8 cellular contexts compared by ENCODE assay signal in genomic region chr11:130068986-130069683, GRCh38. TPM values are rescaled to one million over a fixed set of nuclear protein-coding genes. Genes with fewer than 3 reads are reported as not detected.
DNase-seq lines count a peak whose midpoint lies in the region; ATAC-seq, FAIRE-seq and TF ChIP-seq lines count a peak whose summit lies in the region.

No MANE protein-coding gene starts in this region.

- ATAC-seq in GM21515 (IDR thresholded peaks at IDR 0.05; ENCODE audit: unreplicated experiment) = peak; percentile 43

- H3K79me2 ChIP-seq in osteoblast (ENCODE audit: insufficient read depth, low read length) = peaks cover 41% of the 10 kb centered on the region

- H2AFZ ChIP-seq in osteoblast (ENCODE audit: low read length) = peak overlapping the region; percentile 96

- H3K27me3 Mint-ChIP-seq in activated naive CD4-positive, alpha-beta T cell treated with anti-CD3 and anti-CD28 coated beads, Interleukin-2, amount 50 U/mL, for 24 hours = no peaks in the 10 kb centered on the region

- no peak for TF ChIP-seq CTCF in osteoblast (IDR thresholded peaks at IDR 0.05; ENCODE audit: extremely low read depth, low read depth, low read length)

- H3K9me3 ChIP-seq in osteoblast (ENCODE audit: low read depth, low read length) = no peaks in the 10 kb centered on the region

- FAIRE-seq in HTR-8/SVneo (lab: Jason Lieb, UNC) = no peak

- peak overlapping the region; percentile 81 for H3K4me3 ChIP-seq in osteoblast (ENCODE audit: insufficient read depth, low read length)

- H3K27me3 ChIP-seq in osteoblast (ENCODE audit: insufficient read depth, low read length) = peaks cover 2% of the 10 kb centered on the region

- H3K9me3 Mint-ChIP-seq in activated naive CD4-positive, alpha-beta T cell treated with anti-CD3 and anti-CD28 coated beads, Interleukin-2, amount 50 U/mL, for 24 hours = no peaks in the 10 kb centered on the region

- H3K27ac Mint-ChIP-seq in activated naive CD4-positive, alpha-beta T cell treated with anti-CD3 and anti-CD28 coated beads, Interleukin-2, amount 50 U/mL, for 24 hours = peak overlapping the region; percentile 92

- DNase-seq in DMS79 (lab: John Stamatoyannopoulos, UW) (peak; percentile 67), HTR-8/SVneo (ENCODE audit: insufficient read length, low spot score) (peak; percentile 63), RKO (ENCODE audit: low spot score) (peak; percentile 81), glomerular visceral epithelial cell (ENCODE audit: extremely low spot score) (peak; percentile 87), osteoblast (ENCODE audit: insufficient read length, low spot score, missing footprints) (peak; percentile 97), GOT3 (lab: John Stamatoyannopoulos, UW) (no peak)

- peak overlapping the region; percentile 94 for H3K4me3 Mint-ChIP-seq in activated naive CD4-positive, alpha-beta T cell treated with anti-CD3 and anti-CD28 coated beads, Interleukin-2, amount 50 U/mL, for 24 hours

- peak overlapping the region; percentile 49 for H3K27ac ChIP-seq in osteoblast (ENCODE audit: low read depth, low read length)

- H4K20me1 ChIP-seq in osteoblast (ENCODE audit: insufficient read depth, low read length) = peaks cover 20% of the 10 kb centered on the region

- peaks cover 6% of the 10 kb centered on the region for H3K4me1 ChIP-seq in osteoblast (ENCODE audit: insufficient read depth, low read length)

- peaks cover 26% of the 10 kb centered on the region for H3K4me1 Mint-ChIP-seq in activated naive CD4-positive, alpha-beta T cell treated with anti-CD3 and anti-CD28 coated beads, Interleukin-2, amount 50 U/mL, for 24 hours

- H3K36me3 ChIP-seq in osteoblast (ENCODE audit: insufficient read depth, low read length) = no peaks in the 10 kb centered on the region

- peaks cover 2% of the 10 kb centered on the region for H3K36me3 Mint-ChIP-seq in activated naive CD4-positive, alpha-beta T cell treated with anti-CD3 and anti-CD28 coated beads, Interleukin-2, amount 50 U/mL, for 24 hours

- H3K4me2 ChIP-seq in osteoblast (ENCODE audit: insufficient read depth, low read length) = peak overlapping the region; percentile 84

RNA-seq across cellular contexts. Expression of gene APLP2, which starts 0.6 kb away (rescaled TPM):
- total RNA-seq in osteoblast = 326 and 331 TPM in 2 replicates
